ENCODE assay signal across 10 cellular contexts in the genomic region with DNA sequence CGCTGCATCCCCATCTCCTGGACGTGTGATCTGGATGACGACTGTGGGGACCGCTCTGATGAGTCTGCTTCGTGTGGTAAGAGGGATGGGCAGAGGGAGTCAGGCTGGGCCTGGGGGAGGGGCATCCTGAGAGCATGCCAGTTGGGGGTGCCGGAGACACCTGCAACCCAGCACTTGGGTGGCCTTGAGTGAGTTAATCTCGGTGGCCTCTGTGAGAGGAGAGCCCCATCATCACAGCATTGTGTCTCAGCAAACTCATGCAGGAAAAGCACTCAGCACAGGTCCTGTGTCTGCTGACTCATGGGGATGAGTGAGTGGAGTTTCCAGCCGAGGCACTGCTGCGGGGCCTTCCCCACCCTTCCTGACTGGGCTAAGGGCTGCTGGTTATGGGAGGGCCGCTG. TPM values are rescaled to one million over a fixed set of nuclear protein-coding genes. Genes with fewer than 3 reads are reported as not detected.
DNase-seq lines count a peak whose midpoint lies in the region; ATAC-seq and TF ChIP-seq lines count a peak whose summit lies in the region.
"Had no signal": no experiment of that assay in that cellular context is flagged by ENCODE, and none has a peak within 500 bp of the region (broad histone marks: within the 10 kb centered on the region; RNA-seq: fewer than 3 reads in every experiment).

No MANE protein-coding gene starts in this region.

- H3K36me3 Mint-ChIP-seq in activated naive CD4-positive, alpha-beta T cell treated with anti-CD3 and anti-CD28 coated beads, Interleukin-2, amount 50 U/mL, for 72 hours, result no peaks in the 10 kb centered on the region

- H3K9me3 ChIP-seq in left lung, result no peaks in the 10 kb centered on the region
- no peaks in the 10 kb centered on the region for H3K9me3 ChIP-seq in prostate gland

- no peaks in the 10 kb centered on the region for H3K9me3 Mint-ChIP-seq in activated naive CD4-positive, alpha-beta T cell treated with anti-CD3 and anti-CD28 coated beads, Interleukin-2, amount 50 U/mL, for 72 hours

- DNase-seq in 8988T, result peak; percentile 89
- DNase-seq in HPDE6-E6E7 (ENCODE audit: extremely low spot score), result peak; percentile 99
- peak; percentile 20 to 67 for DNase-seq in activated naive CD4-positive, alpha-beta T cell treated with anti-CD3 and anti-CD28 coated beads, Interleukin-2, amount 50 U/mL, for 72 hours (ENCODE audit: low spot score in 2 of 2)
- no peak for DNase-seq in left lung
- DNase-seq in D341Med (ENCODE audit: low spot score), result no peak
- DNase-seq in prostate gland (ENCODE audit: low spot score), result no peak
- DNase-seq in superior temporal gyrus (ENCODE audit: extremely low spot score), result no peak
- DNase-seq: NCI-H2081 treated with DMSO at 0.1 percent for 48 hours, WERI-Rb-1 had no signal

- H3K27ac Mint-ChIP-seq in activated naive CD4-positive, alpha-beta T cell treated with anti-CD3 and anti-CD28 coated beads, Interleukin-2, amount 50 U/mL, for 72 hours, result no peak overlapping the region

- no peaks in the 10 kb centered on the region for H3K27me3 ChIP-seq in left lung
- H3K27me3 ChIP-seq in prostate gland (replicated peaks; ENCODE audit: insufficient read depth), result no peaks in the 10 kb centered on the region

- no peak overlapping the region for H3K4me3 ChIP-seq in left lung
- no peak overlapping the region for H3K4me3 ChIP-seq in prostate gland

- ATAC-seq in activated naive CD4-positive, alpha-beta T cell treated with anti-CD3 and anti-CD28 coated beads, Interleukin-2, amount 50 U/mL, for 72 hours, result peak; percentile 91 to 96
- ATAC-seq in left lung (peak; percentile 15), GM18511 (IDR thresholded peaks at IDR 0.05; ENCODE audit: unreplicated experiment) (no peak)

- intact Hi-C loops in left lung (cut with DNase I), result no loop called here
- intact Hi-C loops in prostate gland (cut with DNase I), result no loop called here

- TF ChIP-seq POLR2A in prostate gland (IDR thresholded peaks at IDR 0.05), result no peak

- 65% methylated on average over 10 of the region's 10 CpGs for WGBS in prostate gland

- no peak overlapping the region for H3K27ac ChIP-seq in left lung
- H3K27ac ChIP-seq in prostate gland, result no peak overlapping the region
- H3K27ac ChIP-seq: WERI-Rb-1 had no signal

- TF ChIP-seq CTCF in left lung (IDR thresholded peaks at IDR 0.05) (no peak), prostate gland (IDR thresholded peaks at IDR 0.05) (no peak)

- H3K4me1 ChIP-seq in left lung (peaks cover 0 to 9% of the 10 kb centered on the region in 2 donors), prostate gland (replicated peaks) (no peaks in the 10 kb centered on the region)

- H3K36me3 ChIP-seq in left lung (peaks cover 0 to 85% of the 10 kb centered on the region in 2 donors), prostate gland (peaks cover 0 to 36% of the 10 kb centered on the region in 2 donors)
- H3K36me3 ChIP-seq: WERI-Rb-1 had no signal

RNA-seq across cellular contexts. Expression of a gene that starts 19.6 kb away (rescaled TPM):
- total RNA-seq in activated naive CD4-positive, alpha-beta T cell treated with anti-CD3 and anti-CD28 coated beads, Interleukin-2, amount 50 U/mL, for 72 hours, result not detected
- not detected for total RNA-seq in left lung
- total RNA-seq in prostate gland, result not detected

RNA-seq across cellular contexts. Expression of a gene that starts 38.7 kb away (rescaled TPM):
- total RNA-seq in activated naive CD4-positive, alpha-beta T cell treated with anti-CD3 and anti-CD28 coated beads, Interleukin-2, amount 50 U/mL, for 72 hours, result 1 to 10 TPM; 1.3 to 5.9 TPM
- total RNA-seq in left lung (100 to 1,000 TPM; 228 to 325 TPM), prostate gland (100 to 1,000 TPM in 1 of 2 donors, 10 to 100 TPM in 1; 53.5 to 198 TPM)

RNA-seq across cellular contexts. Expression of a gene that starts 49.6 kb away (rescaled TPM):
- under 1 TPM; 0.11 to 0.54 TPM for total RNA-seq in activated naive CD4-positive, alpha-beta T cell treated with anti-CD3 and anti-CD28 coated beads, Interleukin-2, amount 50 U/mL, for 72 hours
- total RNA-seq in left lung (1 to 10 TPM in 1 of 2 donors, under 1 TPM in 1; 0.93 to 1.0 TPM), prostate gland (10 to 100 TPM; 10.2 to 18.1 TPM)

RNA-seq across cellular contexts. Expression of a gene that starts 55.8 kb away (rescaled TPM):
- total RNA-seq in activated naive CD4-positive, alpha-beta T cell treated with anti-CD3 and anti-CD28 coated beads, Interleukin-2, amount 50 U/mL, for 72 hours, result 100 to 1,000 TPM; 213 to 283 TPM
- total RNA-seq in left lung (100 to 1,000 TPM; 200 to 237 TPM), prostate gland (100 to 1,000 TPM; 124 to 237 TPM)

Comparison
In these comparisons a context has a peak if more than half of its experiments do, and no peak if none do; other contexts are left out.
1. DNase-seq: peak in 8988T (single experiment), HPDE6-E6E7 (single experiment) and activated naive CD4-positive, alpha-beta T cell treated with anti-CD3 and anti-CD28 coated beads, Interleukin-2, amount 50 U/mL, for 72 hours (2 of 2); none in left lung (0 of 2), D341Med (single experiment), prostate gland (single experiment) and superior temporal gyrus (single experiment).
2. RNA of a gene that starts 38.7 kb away (total RNA-seq): 228 to 325 TPM in left lung and 53.5 to 198 TPM in prostate gland; 1.3 to 5.9 TPM in activated naive CD4-positive, alpha-beta T cell treated with anti-CD3 and anti-CD28 coated beads, Interleukin-2, amount 50 U/mL, for 72 hours; every median in the first group is over 4 times any median in the second.
3. RNA of a gene that starts 49.6 kb away (total RNA-seq): 10.2 to 18.1 TPM in prostate gland; 0.93 to 1.0 TPM in left lung and 0.11 to 0.54 TPM in activated naive CD4-positive, alpha-beta T cell treated with anti-CD3 and anti-CD28 coated beads, Interleukin-2, amount 50 U/mL, for 72 hours; every median in the first group is over 4 times any median in the second.